In genomic region chr1:175207971-175208370, GRCh38 we compare ENCODE assay signal across 19 cellular contexts. TPM values are rescaled to one million over a fixed set of nuclear protein-coding genes. Genes with fewer than 3 reads are reported as not detected.
A peak's percentile ranks its signal among the peaks of the same experiment; 100 is the strongest.
DNase-seq lines count a peak whose midpoint lies in the region; ATAC-seq and TF ChIP-seq lines count a peak whose summit lies in the region.
"Had no signal": no experiment of that assay in that cellular context is flagged by ENCODE, and none has a peak within 500 bp of the region (broad histone marks: within the 10 kb centered on the region; RNA-seq: fewer than 3 reads in every experiment).

No MANE protein-coding gene starts in this region.

- no peaks in the 10 kb centered on the region for H3K27me3 Mint-ChIP-seq in activated CD8-positive, alpha-beta T cell treated with anti-CD3 and anti-CD28 coated beads for 36 hours

- no peak for TF ChIP-seq POLR2A in transverse colon (IDR thresholded peaks at IDR 0.05)

- H3K27ac ChIP-seq in transverse colon: no peak overlapping the region
- H3K27ac ChIP-seq: ascending aorta, left ventricle myocardium inferior, testis had no signal

- WGBS in transverse colon (ENCODE audit: low coverage in 1 of 2), 2 donors: 60 to 71% methylated on average over 2 of the region's 2 CpGs

- H3K27me3 ChIP-seq in transverse colon: no peaks in the 10 kb centered on the region
- H3K27me3 ChIP-seq: ascending aorta, testis had no signal

- peaks cover 0 to 5% (median 0%) of the 10 kb centered on the region in 4 donors for H3K4me1 ChIP-seq in transverse colon
- H3K4me1 ChIP-seq: ascending aorta, testis had no signal

- no peak for ATAC-seq in activated CD8-positive, alpha-beta T cell treated with anti-CD3 and anti-CD28 coated beads for 36 hours
- no peak for ATAC-seq in GM18861 (IDR thresholded peaks at IDR 0.05; ENCODE audit: unreplicated experiment)
- ATAC-seq in HG02938 (IDR thresholded peaks at IDR 0.05; ENCODE audit: unreplicated experiment): no peak
- ATAC-seq: activated CD4-positive, CD25-positive, alpha-beta regulatory T cell treated with anti-CD3 and anti-CD28 coated beads, Interleukin-2, amount 50 U/mL, for 24 hours; Right ventricle myocardium inferior; sciatic nerve had no signal

- no peak for TF ChIP-seq EP300 in transverse colon (IDR thresholded peaks at IDR 0.05; ENCODE audit: low read depth)

- TF ChIP-seq CTCF in activated CD8-positive, alpha-beta T cell treated with anti-CD3 and anti-CD28 coated beads for 36 hours (IDR thresholded peaks at IDR 0.05): no peak
- TF ChIP-seq CTCF in transverse colon (IDR thresholded peaks at IDR 0.05): no peak

- intact Hi-C loops in activated CD8-positive, alpha-beta T cell treated with anti-CD3 and anti-CD28 coated beads for 36 hours (cut with micrococcal nuclease): loop anchor here (2.0 kb wide), 1 partner anchor 17 kb away; no protein-coding TSS in a partner anchor
- intact Hi-C loops in transverse colon (cut with DNase I; ENCODE audit: low total_unique reads): no loop called here

- no peak overlapping the region for H3K4me3 Mint-ChIP-seq in activated CD8-positive, alpha-beta T cell treated with anti-CD3 and anti-CD28 coated beads for 36 hours

- H3K27ac Mint-ChIP-seq in activated CD8-positive, alpha-beta T cell treated with anti-CD3 and anti-CD28 coated beads for 36 hours: peak overlapping the region; percentile 4

- no peak overlapping the region for H3K4me3 ChIP-seq in transverse colon
- H3K4me3 ChIP-seq: ascending aorta, left ventricle myocardium inferior, testis had no signal

- no peaks in the 10 kb centered on the region for H3K36me3 ChIP-seq in transverse colon
- H3K36me3 ChIP-seq: ascending aorta, left ventricle myocardium inferior had no signal

- in situ Hi-C loops in transverse colon (cut with MboI; ENCODE audit: low pct_ligation_motif_present in 1 of 4, low pct_unique_long_range_greater_than_20kb in 1 of 4, low sequenced_read_pairs in 3 of 4): no loop called here

- POLR2A ChIA-PET in activated CD8-positive, alpha-beta T cell treated with anti-CD3 and anti-CD28 coated beads for 36 hours (lab: Charles Lee): interaction anchor here (0.6 to 1.5 kb wide), 2 partner anchors 9 to 15 kb away, joined by 3 to 7 read pairs; no protein-coding TSS in a partner anchor

- CTCF ChIA-PET in activated CD8-positive, alpha-beta T cell treated with anti-CD3 and anti-CD28 coated beads for 36 hours (lab: Charles Lee): interaction anchor here (1.0 to 4.3 kb wide), 7 partner anchors 10 to 96 kb away, joined by 3 to 35 read pairs (median 11); partner anchors contain the start of gene KIAA0040

- no peaks in the 10 kb centered on the region for H3K9me3 ChIP-seq in transverse colon
- H3K9me3 ChIP-seq: ascending aorta, left ventricle myocardium inferior, testis had no signal

- H3K36me3 Mint-ChIP-seq in activated CD8-positive, alpha-beta T cell treated with anti-CD3 and anti-CD28 coated beads for 36 hours (ENCODE audit: low read depth): no peaks in the 10 kb centered on the region

- peaks cover 51% of the 10 kb centered on the region for H3K4me1 Mint-ChIP-seq in activated CD8-positive, alpha-beta T cell treated with anti-CD3 and anti-CD28 coated beads for 36 hours (ENCODE audit: low read depth)

- DNase-seq in DMS153 treated with DMSO at 0.1 percent for 48 hours (lab: John Stamatoyannopoulos, UW; ENCODE audit: unreplicated experiment) (peak; percentile 96), NCI-H128 (lab: John Stamatoyannopoulos, UW; ENCODE audit: unreplicated experiment) (peak; percentile 73), NCI-H510A treated with DMSO at 0.1 percent for 48 hours (lab: John Stamatoyannopoulos, UW) (peak; percentile 92), AG08395 (ENCODE audit: low spot score) (no peak), transverse colon (no peak)
- DNase-seq in activated CD8-positive, alpha-beta T cell treated with anti-CD3 and anti-CD28 coated beads for 36 hours: no peak
- DNase-seq: activated gamma-delta T cell treated with Interleukin-2 at 50 U/mL for 16 hours; DMS53; foreskin melanocyte; left ventricle myocardium inferior; occipital lobe; stimulated activated CD4-positive, alpha-beta T cell treated with anti-CD3 and anti-CD28 coated beads, Interleukin-2, amount 100 ng/mL, for 24 hours; testis had no signal

- H3K9me3 Mint-ChIP-seq in activated CD8-positive, alpha-beta T cell treated with anti-CD3 and anti-CD28 coated beads for 36 hours: no peaks in the 10 kb centered on the region

RNA-seq across cellular contexts. Expression of gene KIAA0040, which starts 15.4 kb away (rescaled TPM):
- 10 to 100 TPM; 20.8 to 21.1 TPM for total RNA-seq in activated CD8-positive, alpha-beta T cell treated with anti-CD3 and anti-CD28 coated beads for 36 hours
- 10 to 100 TPM; 17.5 to 35.5 (median 21.2) TPM for total RNA-seq in transverse colon

Comparison
In these comparisons a context has a peak if more than half of its experiments do, and no peak if none do; other contexts are left out.
1. DNase-seq: peak in DMS153 treated with DMSO at 0.1 percent for 48 hours (single experiment), NCI-H128 (single experiment) and NCI-H510A treated with DMSO at 0.1 percent for 48 hours (single experiment); none in activated CD8-positive, alpha-beta T cell treated with anti-CD3 and anti-CD28 coated beads for 36 hours (single experiment), AG08395 (single experiment) and transverse colon (single experiment).